In the genomic region with DNA sequence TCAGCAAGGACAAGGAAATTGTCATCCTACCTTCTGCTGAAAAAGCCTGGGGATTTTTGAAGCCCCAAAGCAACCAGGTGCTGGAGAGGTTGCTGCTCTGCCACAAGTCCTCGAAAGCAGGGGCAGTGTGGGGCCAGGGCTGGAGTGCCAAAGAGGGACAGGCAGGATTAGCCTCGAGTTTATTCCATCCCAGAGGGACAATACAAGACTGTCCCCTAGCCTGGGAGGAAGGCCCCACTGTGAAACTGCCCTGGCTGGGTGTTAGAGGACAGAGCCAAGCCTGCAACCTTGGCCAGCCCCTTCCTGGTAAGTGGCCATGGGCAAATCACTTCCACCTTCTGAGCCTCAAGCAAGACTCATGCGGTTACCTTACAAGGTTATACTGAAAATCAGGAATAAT, we compare ENCODE assay signal across 20 cellular contexts. TPM values are rescaled to one million over a fixed set of nuclear protein-coding genes. Genes with fewer than 3 reads are reported as not detected.
A peak's percentile ranks its signal among the peaks of the same experiment; 100 is the strongest.
DNase-seq lines count a peak whose midpoint lies in the region; ATAC-seq and TF ChIP-seq lines count a peak whose summit lies in the region.
"Had no signal": no experiment of that assay in that cellular context is flagged by ENCODE, and none has a peak within 500 bp of the region (broad histone marks: within the 10 kb centered on the region; RNA-seq: fewer than 3 reads in every experiment).

No MANE protein-coding gene starts in this region.

- peaks cover 42 to 56% (median 53%) of the 10 kb centered on the region in 3 donors for H3K4me1 Mint-ChIP-seq in IgD-negative memory B cell
- peaks cover 64% of the 10 kb centered on the region for H3K4me1 Mint-ChIP-seq in stimulated activated memory B cell treated with anti-CD40 and anti-IgM and Interleukin-4, amounts not matched to agents 10 μg/mL and 1 μg/mL and 100 μg/mL, for 72 hours

- no peaks in the 10 kb centered on the region for H3K27me3 ChIP-seq in foreskin keratinocyte

- no peaks in the 10 kb centered on the region for H3K27me3 Mint-ChIP-seq in IgD-negative memory B cell
- H3K27me3 Mint-ChIP-seq in stimulated activated memory B cell treated with anti-CD40 and anti-IgM and Interleukin-4, amounts not matched to agents 10 μg/mL and 1 μg/mL and 100 μg/mL, for 72 hours = no peaks in the 10 kb centered on the region

- TF ChIP-seq CTCF in foreskin keratinocyte (conservative IDR thresholded peaks at IDR 0.05) = no peak

- H3K9me3 Mint-ChIP-seq in IgD-negative memory B cell = peaks cover 0 to 8% (median 3%) of the 10 kb centered on the region in 3 donors
- peaks cover 2% of the 10 kb centered on the region for H3K9me3 Mint-ChIP-seq in stimulated activated memory B cell treated with anti-CD40 and anti-IgM and Interleukin-4, amounts not matched to agents 10 μg/mL and 1 μg/mL and 100 μg/mL, for 72 hours

- peak overlapping the region in 2 of 3 donors; percentile 36 to 73 for H3K27ac Mint-ChIP-seq in IgD-negative memory B cell
- H3K27ac Mint-ChIP-seq in stimulated activated memory B cell treated with anti-CD40 and anti-IgM and Interleukin-4, amounts not matched to agents 10 μg/mL and 1 μg/mL and 100 μg/mL, for 72 hours = peak overlapping the region; percentile 78

- H3K4me3 Mint-ChIP-seq in IgD-negative memory B cell = no peak overlapping the region
- H3K4me3 Mint-ChIP-seq in stimulated activated memory B cell treated with anti-CD40 and anti-IgM and Interleukin-4, amounts not matched to agents 10 μg/mL and 1 μg/mL and 100 μg/mL, for 72 hours = no peak overlapping the region

- no peaks in the 10 kb centered on the region for H3K4me1 ChIP-seq in foreskin keratinocyte
- H3K4me1 ChIP-seq: HAP-1 had no signal

- ATAC-seq in foreskin keratinocyte = no peak
- no peak for ATAC-seq in stimulated activated memory B cell treated with anti-CD40 and anti-IgM and Interleukin-4, amounts not matched to agents 10 μg/mL and 1 μg/mL and 100 μg/mL, for 72 hours
- no peak for ATAC-seq in GM19324 (IDR thresholded peaks at IDR 0.05; ENCODE audit: low FRiP score, unreplicated experiment)
- no peak for ATAC-seq in GM21529 (IDR thresholded peaks at IDR 0.05; ENCODE audit: unreplicated experiment)
- ATAC-seq: GM12878 had no signal

- H3K27ac ChIP-seq in foreskin keratinocyte = peak overlapping the region; percentile 54
- H3K27ac ChIP-seq: 22Rv1, SK-N-MC had no signal

- H3K36me3 Mint-ChIP-seq in IgD-negative memory B cell = no peaks in the 10 kb centered on the region
- peaks cover 15% of the 10 kb centered on the region for H3K36me3 Mint-ChIP-seq in stimulated activated memory B cell treated with anti-CD40 and anti-IgM and Interleukin-4, amounts not matched to agents 10 μg/mL and 1 μg/mL and 100 μg/mL, for 72 hours

- DNase-seq in DMS79 treated with DMSO at 0.1 percent for 48 hours (lab: John Stamatoyannopoulos, UW) (peak; percentile 38), DMS79 (lab: John Stamatoyannopoulos, UW) (no peak), foreskin keratinocyte (no peak), HCEC 1CT (no peak)
- DNase-seq: AML-193, COR-L47, GF-D8, NCI-H1092 treated with DMSO at 0.1 percent for 48 hours, NCI-H146, NCI-H2029 treated with DMSO at 0.1 percent for 48 hours, OCI-M1, SHP77 had no signal

RNA-seq across cellular contexts. Expression of a gene that starts 55.1 kb away (rescaled TPM):
- polyA plus RNA-seq in IgD-negative memory B cell (0.89 TPM), foreskin keratinocyte (2.0 and 2.6 TPM in 2 replicates)
- total RNA-seq in foreskin keratinocyte = 2.8 and 3.4 TPM in 2 replicates
